Comparison of ENCODE assay signal across 13 cellular contexts in genomic region chr18:35525795-35526475, GRCh38. TPM values are rescaled to one million over a fixed set of nuclear protein-coding genes. Genes with fewer than 3 reads are reported as not detected.
DNase-seq lines count a peak whose midpoint lies in the region; ATAC-seq and TF ChIP-seq lines count a peak whose summit lies in the region.
"Had no signal": no experiment of that assay in that cellular context is flagged by ENCODE, and none has a peak within 500 bp of the region (broad histone marks: within the 10 kb centered on the region; RNA-seq: fewer than 3 reads in every experiment).

No MANE protein-coding gene starts in this region.

- TF ChIP-seq CTCF in Loucy (conservative IDR thresholded peaks at IDR 0.05; ENCODE audit: low read length) (no peak), esophagus muscularis mucosa (IDR thresholded peaks at IDR 0.05) (no peak), nephron progenitor cell (IDR thresholded peaks at IDR 0.05) (no peak)

- TF ChIP-seq POLR2A in esophagus muscularis mucosa (IDR thresholded peaks at IDR 0.05; ENCODE audit: low read depth): no peak

- peaks cover 30% of the 10 kb centered on the region for H3K9me3 Mint-ChIP-seq in nephron progenitor cell
- peaks cover 0 to 26% (median 8%) of the 10 kb centered on the region in 11 donors for H3K9me3 Mint-ChIP-seq in naive thymus-derived CD4-positive, alpha-beta T cell

- CTCF ChIA-PET in naive thymus-derived CD4-positive, alpha-beta T cell (lab: Charles Lee): no interaction called here

- peaks cover 7% of the 10 kb centered on the region for H3K36me3 Mint-ChIP-seq in nephron progenitor cell (ENCODE audit: low read depth)
- peaks cover 0 to 3% (median 0%) of the 10 kb centered on the region in 5 donors for H3K36me3 Mint-ChIP-seq in naive thymus-derived CD4-positive, alpha-beta T cell

- no peaks in the 10 kb centered on the region for H4K20me1 ChIP-seq in BLaER1 treated with 17β-estradiol and CSF1 and Interleukin-3, amounts not matched to agents 10 nM and 100 nM
- no peaks in the 10 kb centered on the region for H4K20me1 ChIP-seq in Loucy (ENCODE audit: insufficient read depth, low read length, poor library complexity, severe bottlenecking)

- peaks cover 0 to 9% (median 6%) of the 10 kb centered on the region in 11 experiments; a peak in 14 of 22 replicates for H3K9me3 ChIP-seq in BLaER1 treated with 17β-estradiol and CSF1 and Interleukin-3, amounts not matched to agents 10 nM and 100 nM (replicated peaks in 1 of 11)
- H3K9me3 ChIP-seq in Loucy (ENCODE audit: insufficient read depth, low read depth, low read length) (no peaks in the 10 kb centered on the region), esophagus muscularis mucosa (no peaks in the 10 kb centered on the region)
- no peaks in the 10 kb centered on the region for H3K9me3 ChIP-seq in naive thymus-derived CD4-positive, alpha-beta T cell (ENCODE audit: control insufficient read depth in 2 of 3, low read length in 3 of 3)

- peaks cover 17 to 35% (median 22%) of the 10 kb centered on the region in 10 experiments for H3K4me1 ChIP-seq in BLaER1 treated with 17β-estradiol and CSF1 and Interleukin-3, amounts not matched to agents 10 nM and 100 nM
- H3K4me1 ChIP-seq in Loucy (ENCODE audit: insufficient read depth, low read length, poor library complexity, severe bottlenecking): peaks cover 24% of the 10 kb centered on the region
- peaks cover 15 to 25% (median 18%) of the 10 kb centered on the region in 4 donors for H3K4me1 ChIP-seq in esophagus muscularis mucosa
- peaks cover 0 to 3% of the 10 kb centered on the region in 2 donors for H3K4me1 ChIP-seq in naive thymus-derived CD4-positive, alpha-beta T cell (ENCODE audit: control insufficient read depth in 2 of 2, insufficient read depth in 2 of 2, low read length in 2 of 2)

- peaks cover 34% of the 10 kb centered on the region for H3K4me1 Mint-ChIP-seq in nephron progenitor cell
- peaks cover 0 to 10% (median 5%) of the 10 kb centered on the region in 7 donors for H3K4me1 Mint-ChIP-seq in naive thymus-derived CD4-positive, alpha-beta T cell

- POLR2A ChIA-PET in naive thymus-derived CD4-positive, alpha-beta T cell (lab: Charles Lee): no interaction called here

- H3K4me3 Mint-ChIP-seq in nephron progenitor cell: peak overlapping the region; percentile 24
- peak overlapping the region in 3 of 10 donors; percentile 8 to 57 (median 14) for H3K4me3 Mint-ChIP-seq in naive thymus-derived CD4-positive, alpha-beta T cell
- H3K4me3 Mint-ChIP-seq: memory B cell; stimulated activated naive B cell treated with anti-CD40 and anti-IgM and Interleukin-4, amounts not matched to agents 10 μg/mL and 1 μg/mL and 100 μg/mL, for 72 hours had no signal

- no peak overlapping the region for H3K4me3 ChIP-seq in BLaER1 treated with 17β-estradiol and CSF1 and Interleukin-3, amounts not matched to agents 10 nM and 100 nM
- H3K4me3 ChIP-seq in Loucy (ENCODE audit: low read length, poor library complexity, severe bottlenecking) (peak overlapping the region; percentile 28), esophagus muscularis mucosa (no peak overlapping the region)
- no peak overlapping the region for H3K4me3 ChIP-seq in naive thymus-derived CD4-positive, alpha-beta T cell (ENCODE audit: low read length)

- H3K79me2 ChIP-seq in Loucy (ENCODE audit: insufficient read depth, low read length): no peaks in the 10 kb centered on the region

- H3K9ac ChIP-seq in BLaER1 treated with 17β-estradiol and CSF1 and Interleukin-3, amounts not matched to agents 10 nM and 100 nM: no peak overlapping the region; a peak in 1 of 22 replicates
- H3K9ac ChIP-seq in Loucy (ENCODE audit: low read depth, low read length, poor library complexity, severe bottlenecking): no peak overlapping the region

- no peaks in the 10 kb centered on the region for H3K9me2 ChIP-seq in Loucy (replicated peaks; ENCODE audit: low read depth, low read length)

- peak overlapping the region; percentile 33; the same call in 1 of the 2 replicates for H2AFZ ChIP-seq in Loucy (ENCODE audit: low read length)

- WGBS in esophagus muscularis mucosa: 28% methylated on average over 9 of the region's 9 CpGs

- H3K36me3 ChIP-seq in BLaER1 treated with 17β-estradiol and CSF1 and Interleukin-3, amounts not matched to agents 10 nM and 100 nM: no peaks in the 10 kb centered on the region
- H3K36me3 ChIP-seq in Loucy (ENCODE audit: insufficient read depth, low read length) (no peaks in the 10 kb centered on the region), esophagus muscularis mucosa (no peaks in the 10 kb centered on the region)
- no peaks in the 10 kb centered on the region for H3K36me3 ChIP-seq in naive thymus-derived CD4-positive, alpha-beta T cell (ENCODE audit: control insufficient read depth in 2 of 3, insufficient read depth in 3 of 3, low read length in 3 of 3)
- H3K36me3 ChIP-seq: brain microvascular endothelial cell had no signal

- H3K27ac Mint-ChIP-seq in nephron progenitor cell: peak overlapping the region; percentile 18
- no peak overlapping the region for H3K27ac Mint-ChIP-seq in naive thymus-derived CD4-positive, alpha-beta T cell
- H3K27ac Mint-ChIP-seq: IgD-negative memory B cell; memory B cell; stimulated activated naive B cell treated with anti-CD40 and anti-IgM and Interleukin-4, amounts not matched to agents 10 μg/mL and 1 μg/mL and 100 μg/mL, for 72 hours had no signal

- DNase-seq in esophagus muscularis mucosa (ENCODE audit: extremely low spot score) (peak; percentile 68), nephron progenitor cell (no peak), NCI-H1436 treated with DMSO at 0.1 percent for 48 hours (lab: John Stamatoyannopoulos, UW) (no peak), cerebellum (ENCODE audit: low spot score) (no peak)
- DNase-seq in naive thymus-derived CD4-positive, alpha-beta T cell: no peak
- DNase-seq: brain microvascular endothelial cell; stimulated activated CD4-positive, alpha-beta T cell treated with anti-CD3 and anti-CD28 coated beads, Interleukin-12 subunit alpha, Interleukin-12 subunit beta, amount 100 ng/mL, for 4 hours; stimulated activated naive B cell treated with anti-CD40 and anti-IgM and Interleukin-4, amounts not matched to agents 10 μg/mL and 1 μg/mL and 100 μg/mL, for 72 hours had no signal

- no peak for TF ChIP-seq EP300 in esophagus muscularis mucosa (IDR thresholded peaks at IDR 0.05)

- peak overlapping the region; percentile 54 to 81 (median 69) for H3K4me2 ChIP-seq in BLaER1 treated with 17β-estradiol and CSF1 and Interleukin-3, amounts not matched to agents 10 nM and 100 nM
- H3K4me2 ChIP-seq in Loucy (ENCODE audit: low read depth, low read length, poor library complexity, severe bottlenecking): peak overlapping the region; percentile 57

- H3K27me3 ChIP-seq in BLaER1 treated with 17β-estradiol and CSF1 and Interleukin-3, amounts not matched to agents 10 nM and 100 nM: no peaks in the 10 kb centered on the region
- H3K27me3 ChIP-seq in Loucy (ENCODE audit: insufficient read depth, low read length, poor library complexity, severe bottlenecking) (no peaks in the 10 kb centered on the region), esophagus muscularis mucosa (no peaks in the 10 kb centered on the region)
- H3K27me3 ChIP-seq in naive thymus-derived CD4-positive, alpha-beta T cell (ENCODE audit: control insufficient read depth in 2 of 2, insufficient read depth in 2 of 2, low read length in 2 of 2): no peaks in the 10 kb centered on the region
- H3K27me3 ChIP-seq: brain microvascular endothelial cell had no signal

- peak overlapping the region in 6 of 11 experiments; percentile 1 to 36 (median 24); a peak in 5 of 22 replicates for H3K27ac ChIP-seq in BLaER1 treated with 17β-estradiol and CSF1 and Interleukin-3, amounts not matched to agents 10 nM and 100 nM
- peak overlapping the region in 1 of 4 donors; percentile 33 for H3K27ac ChIP-seq in esophagus muscularis mucosa (replicated peaks in 1 of 4)
- H3K27ac ChIP-seq in naive thymus-derived CD4-positive, alpha-beta T cell (ENCODE audit: low read depth, low read length): no peak overlapping the region
- H3K27ac ChIP-seq: brain microvascular endothelial cell had no signal

- H3K27me3 Mint-ChIP-seq in nephron progenitor cell (ENCODE audit: low read depth, poor library complexity): peaks cover 3% of the 10 kb centered on the region
- peaks cover 10 to 57% (median 46%) of the 10 kb centered on the region in 5 donors for H3K27me3 Mint-ChIP-seq in naive thymus-derived CD4-positive, alpha-beta T cell

- intact Hi-C loops in esophagus muscularis mucosa (cut with DNase I): loop anchor here (2.0 to 10.0 kb wide), 3 partner anchors 21 to 111 kb away; no protein-coding TSS in a partner anchor
- intact Hi-C loops in naive thymus-derived CD4-positive, alpha-beta T cell (cut with micrococcal nuclease): no loop called here

- no peak for ATAC-seq in naive thymus-derived CD4-positive, alpha-beta T cell
- ATAC-seq in HG02973 (IDR thresholded peaks at IDR 0.05; ENCODE audit: unreplicated experiment): no peak
- ATAC-seq: stimulated activated naive B cell treated with anti-CD40 and anti-IgM and Interleukin-4, amounts not matched to agents 10 μg/mL and 1 μg/mL and 100 μg/mL, for 72 hours had no signal

- H3F3A ChIP-seq in Loucy (ENCODE audit: low read depth): no peaks in the 10 kb centered on the region

RNA-seq across cellular contexts. Expression of gene INO80C, which starts 28.2 kb away (rescaled TPM):
- 10 to 100 TPM in 2 of 4 donors, 1 to 10 TPM in 2; 4.0 to 19.5 (median 8.8) TPM for total RNA-seq in esophagus muscularis mucosa
- total RNA-seq in naive thymus-derived CD4-positive, alpha-beta T cell: 10 to 100 TPM; 20.6 to 26.8 (median 25.7) TPM
- 10 to 100 TPM; 20.2 to 26.1 TPM for polyA plus RNA-seq in naive thymus-derived CD4-positive, alpha-beta T cell
- total RNA-seq in cerebellum: 10.3 TPM

RNA-seq across cellular contexts. Expression of gene GALNT1, which starts 55.6 kb away (rescaled TPM):
- 10 to 100 TPM; 26.4 to 34.5 (median 31.6) TPM for total RNA-seq in esophagus muscularis mucosa
- total RNA-seq in naive thymus-derived CD4-positive, alpha-beta T cell: 10 to 100 TPM; 20.9 to 42.0 (median 35.1) TPM
- 10 to 100 TPM; 21.4 to 24.5 TPM for polyA plus RNA-seq in naive thymus-derived CD4-positive, alpha-beta T cell
- 60.2 TPM for total RNA-seq in cerebellum
